Comparison of ENCODE assay signal across 8 cellular contexts in the genomic region with DNA sequence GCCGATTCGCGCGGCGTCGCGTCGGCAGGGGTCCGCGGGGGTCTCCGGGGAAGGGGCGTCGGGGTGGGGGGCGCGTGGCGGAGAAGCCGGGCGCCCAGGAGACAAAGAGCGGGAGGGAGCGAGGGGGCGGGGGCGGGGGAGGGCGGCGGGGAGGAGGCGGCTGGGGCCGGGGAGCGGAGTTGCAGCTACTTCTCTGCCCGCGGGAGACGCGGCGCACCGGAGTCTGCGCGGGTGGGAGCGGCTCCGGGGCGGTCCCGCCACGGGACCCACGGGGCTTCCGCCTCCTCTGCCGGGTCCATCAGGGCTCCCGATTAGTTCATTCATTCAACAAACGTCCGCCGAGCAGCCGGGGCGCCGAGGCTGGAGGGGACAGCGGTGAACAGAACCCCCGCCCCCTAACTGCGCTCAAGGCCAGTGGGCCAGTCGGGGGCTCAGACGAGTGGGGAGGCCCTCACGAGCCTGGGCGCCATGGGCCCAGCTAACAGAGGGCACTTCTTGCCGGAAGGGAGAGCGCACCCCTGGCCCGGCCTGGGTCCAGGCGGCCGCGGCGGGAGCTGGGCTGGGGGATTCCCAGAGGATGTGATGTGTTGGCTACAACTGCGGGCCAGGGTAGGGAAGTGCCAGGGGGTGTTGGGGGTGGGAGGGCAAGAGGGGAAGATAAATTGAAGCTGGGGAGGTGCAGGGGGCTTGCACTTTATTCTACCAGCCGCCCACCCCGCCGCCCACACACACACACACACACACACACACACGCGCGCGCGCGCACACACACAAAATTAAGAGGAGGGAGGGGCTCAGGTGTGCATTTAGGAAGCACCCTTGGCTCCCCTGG. TPM values are rescaled to one million over a fixed set of nuclear protein-coding genes. Genes with fewer than 3 reads are reported as not detected.
DNase-seq lines count a peak whose midpoint lies in the region; ATAC-seq and TF ChIP-seq lines count a peak whose summit lies in the region.

TSS of gene SAMD14 (minus strand) at position 215 of the 832 bp plus-strand sequence. CDS start 5,201 bp downstream, outside the sequence.

- H3K9me3 Mint-ChIP-seq in activated B cell treated with CpG ODN at 0.5 μM for 24 hours, result no peaks in the 10 kb centered on the region
- no peaks in the 10 kb centered on the region for H3K9me3 Mint-ChIP-seq in natural killer cell treated with Interleukin-12 subunit alpha and Interleukin-12 subunit beta and Interleukin-15 and Interleukin-18, amount 100 ng/mL, for 72 hours

- peaks cover 0 to 10% of the 10 kb centered on the region in 2 donors for H3K36me3 ChIP-seq in esophagus (ENCODE audit: control insufficient read depth in 2 of 2, insufficient read depth in 2 of 2, low read length in 1 of 2)

- H3K4me3 Mint-ChIP-seq in activated B cell treated with CpG ODN at 0.5 μM for 24 hours, result peak within 1 kb of the TSS; percentile 80
- H3K4me3 Mint-ChIP-seq in natural killer cell treated with Interleukin-12 subunit alpha and Interleukin-12 subunit beta and Interleukin-15 and Interleukin-18, amount 100 ng/mL, for 72 hours, result peak within 1 kb of the TSS; percentile 86

- 4 to 7% methylated on average over 42 to 74 of the region's 74 CpGs for WGBS in esophagus, 2 donors

- no peaks in the 10 kb centered on the region for H3K27me3 ChIP-seq in esophagus (ENCODE audit: control insufficient read depth in 1 of 2, insufficient read depth in 2 of 2, low read length in 2 of 2)

- DNase-seq in 8988T (peak; percentile 92), GM13976 (ENCODE audit: low spot score) (peak; percentile 81), activated B cell treated with CpG ODN at 0.5 μM for 24 hours (peak; percentile 51), cortex of kidney (lab: John Stamatoyannopoulos, UW) (no peak), NCI-H1105 (lab: John Stamatoyannopoulos, UW) (no peak)
- peak; percentile 71 for DNase-seq in natural killer cell treated with Interleukin-12 subunit alpha and Interleukin-12 subunit beta and Interleukin-15 and Interleukin-18, amount 100 ng/mL, for 72 hours (ENCODE audit: low spot score)

- no peak within 1 kb of the TSS for H3K27ac ChIP-seq in esophagus (ENCODE audit: low read depth in 2 of 2, low read length in 1 of 2)

- peak within 1 kb of the TSS; percentile 19 to 23 for H3K4me3 ChIP-seq in esophagus (ENCODE audit: low read depth in 1 of 2, low read length in 2 of 2)

- peaks cover 21% of the 10 kb centered on the region for H3K36me3 Mint-ChIP-seq in activated B cell treated with CpG ODN at 0.5 μM for 24 hours (ENCODE audit: low read depth)
- H3K36me3 Mint-ChIP-seq in natural killer cell treated with Interleukin-12 subunit alpha and Interleukin-12 subunit beta and Interleukin-15 and Interleukin-18, amount 100 ng/mL, for 72 hours, result no peaks in the 10 kb centered on the region

- in situ Hi-C loops in GM13976 (cut with MboI; ENCODE audit: low sequenced_read_pairs, unreplicated experiment), result no loop called here

- CTCF ChIA-PET in activated B cell treated with CpG ODN at 0.5 μM for 24 hours (lab: Charles Lee), result interaction anchor here (1.0 to 2.2 kb wide), 5 partner anchors 9 to 70 kb away, joined by 3 to 14 read pairs (median 4); no protein-coding TSS in a partner anchor

- POLR2A ChIA-PET in activated B cell treated with CpG ODN at 0.5 μM for 24 hours (lab: Charles Lee), result interaction anchor here (0.6 to 5.2 kb wide), 13 partner anchors 9 to 67 kb away, joined by 3 to 82 read pairs (median 5); partner anchors contain the start of gene PPP1R9B

- H3K27ac Mint-ChIP-seq in activated B cell treated with CpG ODN at 0.5 μM for 24 hours, result peak within 1 kb of the TSS; percentile 63
- peak within 1 kb of the TSS; percentile 43 to 76 for H3K27ac Mint-ChIP-seq in natural killer cell treated with Interleukin-12 subunit alpha and Interleukin-12 subunit beta and Interleukin-15 and Interleukin-18, amount 100 ng/mL, for 72 hours

- peaks cover 8% of the 10 kb centered on the region for H3K27me3 Mint-ChIP-seq in activated B cell treated with CpG ODN at 0.5 μM for 24 hours
- peaks cover 9 to 11% of the 10 kb centered on the region in 2 donors for H3K27me3 Mint-ChIP-seq in natural killer cell treated with Interleukin-12 subunit alpha and Interleukin-12 subunit beta and Interleukin-15 and Interleukin-18, amount 100 ng/mL, for 72 hours

- H3K4me1 Mint-ChIP-seq in activated B cell treated with CpG ODN at 0.5 μM for 24 hours, result peaks cover 37% of the 10 kb centered on the region
- peaks cover 27 to 40% of the 10 kb centered on the region in 2 donors for H3K4me1 Mint-ChIP-seq in natural killer cell treated with Interleukin-12 subunit alpha and Interleukin-12 subunit beta and Interleukin-15 and Interleukin-18, amount 100 ng/mL, for 72 hours (ENCODE audit: low read depth in 2 of 2)

- intact Hi-C loops in activated B cell treated with CpG ODN at 0.5 μM for 24 hours (cut with micrococcal nuclease), result loop anchor here (1.0 kb wide), 2 partner anchors 13 to 18 kb away; no protein-coding TSS in a partner anchor

- H3K9me3 ChIP-seq in esophagus (ENCODE audit: control insufficient read depth in 2 of 2, insufficient read depth in 1 of 2, low read depth in 1 of 2, low read length in 1 of 2), result no peaks in the 10 kb centered on the region

- H3K4me1 ChIP-seq in esophagus (ENCODE audit: control insufficient read depth in 2 of 2, insufficient read depth in 2 of 2, low read length in 1 of 2), result peaks cover 0 to 3% of the 10 kb centered on the region in 2 donors

- ATAC-seq in activated B cell treated with CpG ODN at 0.5 μM for 24 hours (ENCODE audit: low read depth) (peak; percentile 61), HG02884 (IDR thresholded peaks at IDR 0.05; ENCODE audit: unreplicated experiment) (no peak)
- peak; percentile 70 to 81 for ATAC-seq in natural killer cell treated with Interleukin-12 subunit alpha and Interleukin-12 subunit beta and Interleukin-15 and Interleukin-18, amount 100 ng/mL, for 72 hours

- TF ChIP-seq CTCF in GM13976 (IDR thresholded peaks at IDR 0.05; ENCODE audit: borderline replicate concordance, control extremely low read depth, extremely low read depth, insufficient read depth, missing control alignments) (no peak), activated B cell treated with CpG ODN at 0.5 μM for 24 hours (IDR thresholded peaks at IDR 0.05) (no peak)

RNA-seq across cellular contexts. Expression of gene SAMD14, which starts in this region (rescaled TPM):
- 4.7 and 4.9 TPM in 2 replicates for total RNA-seq in activated B cell treated with CpG ODN at 0.5 μM for 24 hours
- under 1 TPM; 0.37 to 0.44 TPM for polyA plus RNA-seq in esophagus
- total RNA-seq in natural killer cell treated with Interleukin-12 subunit alpha and Interleukin-12 subunit beta and Interleukin-15 and Interleukin-18, amount 100 ng/mL, for 72 hours, result 1 to 10 TPM; 2.6 to 5.0 TPM

Comparison
In these comparisons a context has a peak if more than half of its experiments do, and no peak if none do; other contexts are left out.
1. DNase-seq: peak in 8988T (single experiment), GM13976 (single experiment), activated B cell treated with CpG ODN at 0.5 μM for 24 hours (single experiment) and natural killer cell treated with Interleukin-12 subunit alpha and Interleukin-12 subunit beta and Interleukin-15 and Interleukin-18, amount 100 ng/mL, for 72 hours (single experiment); none in cortex of kidney (single experiment) and NCI-H1105 (single experiment).